In the genomic region with DNA sequence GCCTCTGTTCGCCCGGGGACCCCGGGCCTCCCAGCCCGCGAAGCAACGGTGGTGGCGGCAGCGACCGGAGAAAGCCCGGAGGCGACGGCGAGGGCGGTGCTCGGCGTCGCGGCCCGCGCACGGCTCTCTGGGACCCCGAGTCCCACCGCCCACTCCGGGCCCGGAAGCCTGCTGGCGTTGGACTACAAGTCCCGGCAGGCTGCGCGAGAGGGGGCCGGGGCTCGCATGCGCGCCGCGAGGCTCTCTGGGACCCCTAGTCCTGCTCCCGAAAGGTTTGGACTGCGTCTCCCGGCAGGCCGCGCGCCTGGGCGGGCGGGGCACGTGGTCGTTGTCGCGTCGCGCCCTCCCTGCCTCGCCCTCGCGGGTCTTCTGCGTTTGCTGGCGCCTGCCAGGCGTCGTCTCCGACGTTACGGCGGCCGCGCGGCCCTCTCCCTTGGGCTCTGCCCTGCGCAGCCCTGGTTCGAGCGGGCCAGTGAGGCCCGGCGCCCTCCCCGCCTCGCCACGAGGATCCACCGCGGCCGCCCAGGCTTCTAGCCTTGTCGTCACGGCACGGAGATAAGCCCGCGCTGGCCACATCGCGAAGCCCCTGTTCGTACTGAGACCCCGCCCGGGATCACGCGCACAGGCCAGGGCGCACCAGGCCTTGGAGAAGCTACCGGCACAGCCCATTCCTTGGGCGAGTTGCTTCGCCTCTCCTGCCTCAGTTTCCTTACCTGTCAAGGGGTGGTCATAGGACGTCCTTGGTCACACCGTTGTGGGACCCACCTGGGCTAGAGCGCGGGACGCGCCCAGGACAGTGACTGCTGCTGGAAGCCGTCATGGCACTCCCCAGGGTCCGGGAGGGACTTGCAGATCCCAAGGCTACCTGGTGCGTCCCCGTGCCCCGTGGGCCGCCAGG, we compare ENCODE assay signal across 1 cellular context.
TF ChIP-seq lines count a peak whose summit lies in the region.

A gene (minus strand): TSS at position 75 of the 898 bp plus-strand sequence. CDS start 549 bp downstream, outside the sequence.

TF ChIP-seq in HepG2, 621 proteins besides CTCF, POLR2A, EP300 and RAD21 (continued from another document and continues in another):
- TF ChIP-seq, protein P1, sequence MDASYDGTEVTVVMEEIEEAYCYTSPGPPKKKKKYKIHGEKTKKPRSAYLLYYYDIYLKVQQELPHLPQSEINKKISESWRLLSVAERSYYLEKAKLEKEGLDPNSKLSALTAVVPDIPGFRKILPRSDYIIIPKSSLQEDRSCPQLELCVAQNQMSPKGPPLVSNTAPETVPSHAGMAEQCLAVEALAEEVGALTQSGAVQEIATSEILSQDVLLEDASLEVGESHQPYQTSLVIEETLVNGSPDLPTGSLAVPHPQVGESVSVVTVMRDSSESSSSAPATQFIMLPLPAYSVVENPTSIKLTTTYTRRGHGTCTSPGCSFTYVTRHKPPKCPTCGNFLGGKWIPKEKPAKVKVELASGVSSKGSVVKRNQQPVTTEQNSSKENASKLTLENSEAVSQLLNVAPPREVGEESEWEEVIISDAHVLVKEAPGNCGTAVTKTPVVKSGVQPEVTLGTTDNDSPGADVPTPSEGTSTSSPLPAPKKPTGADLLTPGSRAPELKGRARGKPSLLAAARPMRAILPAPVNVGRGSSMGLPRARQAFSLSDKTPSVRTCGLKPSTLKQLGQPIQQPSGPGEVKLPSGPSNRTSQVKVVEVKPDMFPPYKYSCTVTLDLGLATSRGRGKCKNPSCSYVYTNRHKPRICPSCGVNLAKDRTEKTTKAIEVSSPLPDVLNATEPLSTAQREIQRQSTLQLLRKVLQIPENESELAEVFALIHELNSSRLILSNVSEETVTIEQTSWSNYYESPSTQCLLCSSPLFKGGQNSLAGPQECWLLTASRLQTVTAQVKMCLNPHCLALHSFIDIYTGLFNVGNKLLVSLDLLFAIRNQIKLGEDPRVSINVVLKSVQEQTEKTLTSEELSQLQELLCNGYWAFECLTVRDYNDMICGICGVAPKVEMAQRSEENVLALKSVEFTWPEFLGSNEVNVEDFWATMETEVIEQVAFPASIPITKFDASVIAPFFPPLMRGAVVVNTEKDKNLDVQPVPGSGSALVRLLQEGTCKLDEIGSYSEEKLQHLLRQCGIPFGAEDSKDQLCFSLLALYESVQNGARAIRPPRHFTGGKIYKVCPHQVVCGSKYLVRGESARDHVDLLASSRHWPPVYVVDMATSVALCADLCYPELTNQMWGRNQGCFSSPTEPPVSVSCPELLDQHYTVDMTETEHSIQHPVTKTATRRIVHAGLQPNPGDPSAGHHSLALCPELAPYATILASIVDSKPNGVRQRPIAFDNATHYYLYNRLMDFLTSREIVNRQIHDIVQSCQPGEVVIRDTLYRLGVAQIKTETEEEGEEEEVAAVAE (CRISPR knock-in tag; IDR thresholded peaks at IDR 0.05; ENCODE audit: borderline replicate concordance), result peak; percentile 67
- TF ChIP-seq, protein P2, sequence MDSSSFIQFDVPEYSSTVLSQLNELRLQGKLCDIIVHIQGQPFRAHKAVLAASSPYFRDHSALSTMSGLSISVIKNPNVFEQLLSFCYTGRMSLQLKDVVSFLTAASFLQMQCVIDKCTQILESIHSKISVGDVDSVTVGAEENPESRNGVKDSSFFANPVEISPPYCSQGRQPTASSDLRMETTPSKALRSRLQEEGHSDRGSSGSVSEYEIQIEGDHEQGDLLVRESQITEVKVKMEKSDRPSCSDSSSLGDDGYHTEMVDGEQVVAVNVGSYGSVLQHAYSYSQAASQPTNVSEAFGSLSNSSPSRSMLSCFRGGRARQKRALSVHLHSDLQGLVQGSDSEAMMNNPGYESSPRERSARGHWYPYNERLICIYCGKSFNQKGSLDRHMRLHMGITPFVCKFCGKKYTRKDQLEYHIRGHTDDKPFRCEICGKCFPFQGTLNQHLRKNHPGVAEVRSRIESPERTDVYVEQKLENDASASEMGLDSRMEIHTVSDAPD (CRISPR knock-in tag; IDR thresholded peaks at IDR 0.05), result peak; percentile 98
- TF ChIP-seq, protein P3, sequence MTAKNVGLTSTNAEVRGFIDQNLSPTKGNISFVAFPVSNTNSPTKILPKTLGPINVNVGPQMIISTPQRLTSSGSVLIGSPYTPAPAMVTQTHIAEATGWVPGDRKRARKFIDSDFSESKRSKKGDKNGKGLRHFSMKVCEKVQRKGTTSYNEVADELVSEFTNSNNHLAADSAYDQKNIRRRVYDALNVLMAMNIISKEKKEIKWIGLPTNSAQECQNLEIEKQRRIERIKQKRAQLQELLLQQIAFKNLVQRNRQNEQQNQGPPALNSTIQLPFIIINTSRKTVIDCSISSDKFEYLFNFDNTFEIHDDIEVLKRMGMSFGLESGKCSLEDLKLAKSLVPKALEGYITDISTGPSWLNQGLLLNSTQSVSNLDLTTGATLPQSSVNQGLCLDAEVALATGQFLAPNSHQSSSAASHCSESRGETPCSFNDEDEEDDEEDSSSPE (CRISPR knock-in tag; IDR thresholded peaks at IDR 0.05), result peak; percentile 99
- TF ChIP-seq, protein P4, sequence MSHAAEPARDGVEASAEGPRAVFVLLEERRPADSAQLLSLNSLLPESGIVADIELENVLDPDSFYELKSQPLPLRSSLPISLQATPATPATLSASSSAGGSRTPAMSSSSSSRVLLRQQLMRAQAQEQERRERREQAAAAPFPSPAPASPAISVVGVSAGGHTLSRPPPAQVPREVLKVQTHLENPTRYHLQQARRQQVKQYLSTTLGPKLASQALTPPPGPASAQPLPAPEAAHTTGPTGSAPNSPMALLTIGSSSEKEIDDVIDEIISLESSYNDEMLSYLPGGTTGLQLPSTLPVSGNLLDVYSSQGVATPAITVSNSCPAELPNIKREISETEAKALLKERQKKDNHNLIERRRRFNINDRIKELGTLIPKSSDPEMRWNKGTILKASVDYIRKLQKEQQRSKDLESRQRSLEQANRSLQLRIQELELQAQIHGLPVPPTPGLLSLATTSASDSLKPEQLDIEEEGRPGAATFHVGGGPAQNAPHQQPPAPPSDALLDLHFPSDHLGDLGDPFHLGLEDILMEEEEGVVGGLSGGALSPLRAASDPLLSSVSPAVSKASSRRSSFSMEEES (CRISPR knock-in tag; IDR thresholded peaks at IDR 0.05), result peak; percentile 96
- TF ChIP-seq NPAS2 (CRISPR knock-in tag; IDR thresholded peaks at IDR 0.05; ENCODE audit: borderline replicate concordance) (no peak), TSC22D2 (CRISPR knock-in tag; IDR thresholded peaks at IDR 0.05; ENCODE audit: borderline replicate concordance) (peak; percentile 99), NR2F6 (IDR thresholded peaks at IDR 0.05) (no peak), NR2F6 (CRISPR knock-in tag; IDR thresholded peaks at IDR 0.05) (peak; percentile 67), ZFAT (CRISPR knock-in tag; conservative IDR thresholded peaks at IDR 0.05) (peak; percentile 74; the same call in 1 of the 2 replicates), NFE2L1 (CRISPR knock-in tag; IDR thresholded peaks at IDR 0.05; ENCODE audit: borderline replicate concordance) (peak; percentile 84), ZNF30 (CRISPR knock-in tag; IDR thresholded peaks at IDR 0.05) (peak; percentile 99), SRY (CRISPR knock-in tag; IDR thresholded peaks at IDR 0.05) (peak; percentile 99), MIXL1 (CRISPR knock-in tag; IDR thresholded peaks at IDR 0.05) (peak; percentile 91), ZNF777 (CRISPR knock-in tag; IDR thresholded peaks at IDR 0.05) (peak; percentile 84), ZZZ3 (CRISPR knock-in tag; IDR thresholded peaks at IDR 0.05; ENCODE audit: borderline replicate concordance) (peak; percentile 89), ZBTB8A (CRISPR knock-in tag; IDR thresholded peaks at IDR 0.05; ENCODE audit: borderline replicate concordance, low read depth) (peak; percentile 75; the same call in 1 of the 2 replicates), JUN (CRISPR knock-in tag; IDR thresholded peaks at IDR 0.05) (peak; percentile 91), HHEX (CRISPR knock-in tag; IDR thresholded peaks at IDR 0.05) (no peak), NAIF1 (CRISPR knock-in tag; IDR thresholded peaks at IDR 0.05; ENCODE audit: borderline replicate concordance) (peak; percentile 64; the same call in 1 of the 2 replicates), ZBTB20 (CRISPR knock-in tag; IDR thresholded peaks at IDR 0.05; ENCODE audit: borderline replicate concordance, low read depth) (peak; percentile 82), ZNF33B (CRISPR knock-in tag; IDR thresholded peaks at IDR 0.05) (peak; percentile 99), ZNF230 (CRISPR knock-in tag; IDR thresholded peaks at IDR 0.05) (peak; percentile 99), ZNF782 (CRISPR knock-in tag; IDR thresholded peaks at IDR 0.05; ENCODE audit: borderline replicate concordance) (peak; percentile 99), KAT7 (CRISPR knock-in tag; IDR thresholded peaks at IDR 0.05; ENCODE audit: borderline replicate concordance) (peak; percentile 97), ZNF768 (CRISPR knock-in tag; IDR thresholded peaks at IDR 0.05) (peak; percentile 76; the same call in 1 of the 2 replicates), ZFP36 (IDR thresholded peaks at IDR 0.05; ENCODE audit: borderline replicate concordance, low read depth, low read length, partially characterized antibody) (no peak), ZFP62 (CRISPR knock-in tag; IDR thresholded peaks at IDR 0.05) (peak; percentile 95; the same call in 1 of the 2 replicates), NCOA1 (CRISPR knock-in tag; IDR thresholded peaks at IDR 0.05) (peak; percentile 98), MED13 (CRISPR knock-in tag; IDR thresholded peaks at IDR 0.05) (peak; percentile 40; the same call in 1 of the 2 replicates), NFKBIZ (CRISPR knock-in tag; IDR thresholded peaks at IDR 0.05) (peak; percentile 98), ZNF780A (CRISPR knock-in tag; IDR thresholded peaks at IDR 0.05) (peak; percentile 20; the same call in 1 of the 2 replicates)
- TF ChIP-seq, protein P5, sequence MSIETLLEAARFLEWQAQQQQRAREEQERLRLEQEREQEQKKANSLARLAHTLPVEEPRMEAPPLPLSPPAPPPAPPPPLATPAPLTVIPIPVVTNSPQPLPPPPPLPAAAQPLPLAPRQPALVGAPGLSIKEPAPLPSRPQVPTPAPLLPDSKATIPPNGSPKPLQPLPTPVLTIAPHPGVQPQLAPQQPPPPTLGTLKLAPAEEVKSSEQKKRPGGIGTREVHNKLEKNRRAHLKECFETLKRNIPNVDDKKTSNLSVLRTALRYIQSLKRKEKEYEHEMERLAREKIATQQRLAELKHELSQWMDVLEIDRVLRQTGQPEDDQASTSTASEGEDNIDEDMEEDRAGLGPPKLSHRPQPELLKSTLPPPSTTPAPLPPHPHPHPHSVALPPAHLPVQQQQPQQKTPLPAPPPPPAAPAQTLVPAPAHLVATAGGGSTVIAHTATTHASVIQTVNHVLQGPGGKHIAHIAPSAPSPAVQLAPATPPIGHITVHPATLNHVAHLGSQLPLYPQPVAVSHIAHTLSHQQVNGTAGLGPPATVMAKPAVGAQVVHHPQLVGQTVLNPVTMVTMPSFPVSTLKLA (IDR thresholded peaks at IDR 0.05), result peak; percentile 73
- TF ChIP-seq, protein P6, sequence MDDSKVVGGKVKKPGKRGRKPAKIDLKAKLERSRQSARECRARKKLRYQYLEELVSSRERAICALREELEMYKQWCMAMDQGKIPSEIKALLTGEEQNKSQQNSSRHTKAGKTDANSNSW (CRISPR knock-in tag; IDR thresholded peaks at IDR 0.05; ENCODE audit: borderline replicate concordance), result peak; percentile 99; the same call in 1 of the 2 replicates
- TF ChIP-seq, protein P7, sequence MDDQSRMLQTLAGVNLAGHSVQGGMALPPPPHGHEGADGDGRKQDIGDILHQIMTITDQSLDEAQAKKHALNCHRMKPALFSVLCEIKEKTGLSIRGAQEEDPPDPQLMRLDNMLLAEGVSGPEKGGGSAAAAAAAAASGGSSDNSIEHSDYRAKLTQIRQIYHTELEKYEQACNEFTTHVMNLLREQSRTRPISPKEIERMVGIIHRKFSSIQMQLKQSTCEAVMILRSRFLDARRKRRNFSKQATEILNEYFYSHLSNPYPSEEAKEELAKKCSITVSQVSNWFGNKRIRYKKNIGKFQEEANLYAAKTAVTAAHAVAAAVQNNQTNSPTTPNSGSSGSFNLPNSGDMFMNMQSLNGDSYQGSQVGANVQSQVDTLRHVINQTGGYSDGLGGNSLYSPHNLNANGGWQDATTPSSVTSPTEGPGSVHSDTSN (CRISPR knock-in tag; IDR thresholded peaks at IDR 0.05; ENCODE audit: borderline replicate concordance), result 0 out of 2 replicates have a peak, but pooled peaks have one; percentile 74
- TF ChIP-seq, protein P8, sequence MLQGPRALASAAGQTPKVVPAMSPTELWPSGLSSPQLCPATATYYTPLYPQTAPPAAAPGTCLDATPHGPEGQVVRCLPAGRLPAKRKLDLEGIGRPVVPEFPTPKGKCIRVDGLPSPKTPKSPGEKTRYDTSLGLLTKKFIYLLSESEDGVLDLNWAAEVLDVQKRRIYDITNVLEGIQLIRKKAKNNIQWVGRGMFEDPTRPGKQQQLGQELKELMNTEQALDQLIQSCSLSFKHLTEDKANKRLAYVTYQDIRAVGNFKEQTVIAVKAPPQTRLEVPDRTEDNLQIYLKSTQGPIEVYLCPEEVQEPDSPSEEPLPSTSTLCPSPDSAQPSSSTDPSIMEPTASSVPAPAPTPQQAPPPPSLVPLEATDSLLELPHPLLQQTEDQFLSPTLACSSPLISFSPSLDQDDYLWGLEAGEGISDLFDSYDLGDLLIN (CRISPR knock-in tag; IDR thresholded peaks at IDR 0.05; ENCODE audit: borderline replicate concordance), result peak; percentile 96
- TF ChIP-seq, protein P9, sequence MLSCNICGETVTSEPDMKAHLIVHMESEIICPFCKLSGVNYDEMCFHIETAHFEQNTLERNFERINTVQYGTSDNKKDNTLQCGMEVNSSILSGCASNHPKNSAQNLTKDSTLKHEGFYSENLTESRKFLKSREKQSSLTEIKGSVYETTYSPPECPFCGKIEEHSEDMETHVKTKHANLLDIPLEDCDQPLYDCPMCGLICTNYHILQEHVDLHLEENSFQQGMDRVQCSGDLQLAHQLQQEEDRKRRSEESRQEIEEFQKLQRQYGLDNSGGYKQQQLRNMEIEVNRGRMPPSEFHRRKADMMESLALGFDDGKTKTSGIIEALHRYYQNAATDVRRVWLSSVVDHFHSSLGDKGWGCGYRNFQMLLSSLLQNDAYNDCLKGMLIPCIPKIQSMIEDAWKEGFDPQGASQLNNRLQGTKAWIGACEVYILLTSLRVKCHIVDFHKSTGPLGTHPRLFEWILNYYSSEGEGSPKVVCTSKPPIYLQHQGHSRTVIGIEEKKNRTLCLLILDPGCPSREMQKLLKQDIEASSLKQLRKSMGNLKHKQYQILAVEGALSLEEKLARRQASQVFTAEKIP (CRISPR knock-in tag; IDR thresholded peaks at IDR 0.05; ENCODE audit: borderline replicate concordance), result no peak
- TF ChIP-seq, protein P10, sequence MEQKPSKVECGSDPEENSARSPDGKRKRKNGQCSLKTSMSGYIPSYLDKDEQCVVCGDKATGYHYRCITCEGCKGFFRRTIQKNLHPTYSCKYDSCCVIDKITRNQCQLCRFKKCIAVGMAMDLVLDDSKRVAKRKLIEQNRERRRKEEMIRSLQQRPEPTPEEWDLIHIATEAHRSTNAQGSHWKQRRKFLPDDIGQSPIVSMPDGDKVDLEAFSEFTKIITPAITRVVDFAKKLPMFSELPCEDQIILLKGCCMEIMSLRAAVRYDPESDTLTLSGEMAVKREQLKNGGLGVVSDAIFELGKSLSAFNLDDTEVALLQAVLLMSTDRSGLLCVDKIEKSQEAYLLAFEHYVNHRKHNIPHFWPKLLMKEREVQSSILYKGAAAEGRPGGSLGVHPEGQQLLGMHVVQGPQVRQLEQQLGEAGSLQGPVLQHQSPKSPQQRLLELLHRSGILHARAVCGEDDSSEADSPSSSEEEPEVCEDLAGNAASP (CRISPR knock-in tag; IDR thresholded peaks at IDR 0.05; ENCODE audit: borderline replicate concordance), result peak; percentile 88
